ENCODE assay signal across 13 cellular contexts in genomic region chr4:186881521-186882220, GRCh38.
DNase-seq lines count a peak whose midpoint lies in the region; ATAC-seq and TF ChIP-seq lines count a peak whose summit lies in the region.
"Had no signal": no experiment of that assay in that cellular context is flagged by ENCODE, and none has a peak within 500 bp of the region (broad histone marks: within the 10 kb centered on the region; RNA-seq: fewer than 3 reads in every experiment).

No MANE protein-coding gene starts in this region.

- H3K27me3 ChIP-seq in gastroesophageal sphincter: no peaks in the 10 kb centered on the region

- TF ChIP-seq CTCF in astrocyte of the cerebellum (IDR thresholded peaks at IDR 0.05; ENCODE audit: low read depth, low read length, missing control alignments) (no peak), gastroesophageal sphincter (IDR thresholded peaks at IDR 0.05) (no peak)

- H3K9me3 ChIP-seq in gastroesophageal sphincter: no peaks in the 10 kb centered on the region

- in situ Hi-C loops in astrocyte of the cerebellum (cut with HindIII; ENCODE audit: low sequenced_read_pairs): no loop called here

- TF ChIP-seq EP300 in gastroesophageal sphincter (IDR thresholded peaks at IDR 0.05): no peak

- no peak for TF ChIP-seq POLR2A in gastroesophageal sphincter (IDR thresholded peaks at IDR 0.05)

- H3K4me3 ChIP-seq in astrocyte of the cerebellum (ENCODE audit: low read depth, low read length): no peak overlapping the region
- no peak overlapping the region for H3K4me3 ChIP-seq in gastroesophageal sphincter

- WGBS in gastroesophageal sphincter (ENCODE audit: low coverage in 1 of 2), 2 donors: 51 to 58% methylated on average over 3 of the region's 3 CpGs

- DNase-seq in AG08395 (ENCODE audit: low spot score) (peak; percentile 58), astrocyte of the cerebellum (ENCODE audit: low read depth) (peak; percentile 66), kidney glomerular epithelial cell (lab: John Stamatoyannopoulos, UW) (peak; percentile 70), hepatic stellate cell (ENCODE audit: low spot score) (no peak), DMS79 treated with DMSO at 0.1 percent for 48 hours (lab: John Stamatoyannopoulos, UW) (no peak)
- DNase-seq: C1 segment of cervical spinal cord, caudate nucleus, foreskin melanocyte, left cardiac atrium, NCI-H2081 had no signal

- H3K36me3 ChIP-seq in gastroesophageal sphincter: no peaks in the 10 kb centered on the region

- no peaks in the 10 kb centered on the region for H3K4me1 ChIP-seq in gastroesophageal sphincter

- ATAC-seq in HG02759 (IDR thresholded peaks at IDR 0.05; ENCODE audit: unreplicated experiment) (peak; percentile 23), gastroesophageal sphincter (no peak), HG03095 (IDR thresholded peaks at IDR 0.05; ENCODE audit: unreplicated experiment) (no peak)
- ATAC-seq: left cardiac atrium had no signal

- no peak overlapping the region for H3K27ac ChIP-seq in gastroesophageal sphincter

Comparison
In these comparisons a context has a peak if more than half of its experiments do, and no peak if none do; other contexts are left out.
1. DNase-seq: peak in AG08395 (single experiment), astrocyte of the cerebellum (single experiment) and kidney glomerular epithelial cell (single experiment); none in hepatic stellate cell (single experiment) and DMS79 treated with DMSO at 0.1 percent for 48 hours (single experiment).